ENCODE assay signal across 9 cellular contexts in the genomic region with DNA sequence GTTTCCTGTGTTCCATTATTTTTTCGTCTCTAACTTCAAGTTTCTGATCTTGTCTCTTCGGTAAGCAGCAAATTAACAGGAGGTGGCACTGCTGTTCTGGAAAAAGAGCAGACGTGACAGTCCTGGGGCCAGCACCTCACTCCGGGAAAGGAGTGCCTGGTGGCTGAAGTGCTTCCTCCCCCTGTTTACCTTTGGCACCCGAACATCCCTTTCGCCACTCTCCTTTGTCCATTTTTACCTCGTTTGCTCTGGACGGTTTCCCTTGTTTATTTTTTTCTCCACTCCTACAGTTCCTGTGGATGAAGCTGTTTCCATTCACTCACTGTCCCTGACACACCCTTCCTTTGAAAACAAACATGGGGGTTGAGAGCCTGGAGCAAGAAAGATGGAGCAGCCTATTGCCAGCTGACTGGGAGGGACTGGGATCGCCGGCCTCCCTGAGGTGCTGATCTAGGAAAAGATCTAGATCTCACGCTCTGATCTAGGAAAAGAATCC. TPM values are rescaled to one million over a fixed set of nuclear protein-coding genes. Genes with fewer than 3 reads are reported as not detected.
DNase-seq lines count a peak whose midpoint lies in the region; ATAC-seq, FAIRE-seq and TF ChIP-seq lines count a peak whose summit lies in the region.
"Had no signal": no experiment of that assay in that cellular context is flagged by ENCODE, and none has a peak within 500 bp of the region (broad histone marks: within the 10 kb centered on the region; RNA-seq: fewer than 3 reads in every experiment).

No MANE protein-coding gene starts in this region.

- peak overlapping the region; percentile 11 for H3K27ac ChIP-seq in astrocyte (ENCODE audit: low read depth, low read length)

- H3K4me2 ChIP-seq in astrocyte (ENCODE audit: low read length), result peak overlapping the region; percentile 23

- no peaks in the 10 kb centered on the region for H3K27me3 Mint-ChIP-seq in astrocyte (ENCODE audit: low read depth, unreplicated experiment)
- H3K27me3 Mint-ChIP-seq in stimulated activated naive B cell treated with anti-CD40 and anti-IgM and Interleukin-4, amounts not matched to agents 10 μg/mL and 1 μg/mL and 100 μg/mL, for 72 hours, result no peaks in the 10 kb centered on the region

- no peak overlapping the region for H3K4me3 ChIP-seq in astrocyte (ENCODE audit: insufficient read depth, low read depth, low read length)

- H3K27ac Mint-ChIP-seq in astrocyte (ENCODE audit: unreplicated experiment), result peak overlapping the region; percentile 75
- peak overlapping the region; percentile 42 for H3K27ac Mint-ChIP-seq in stimulated activated naive B cell treated with anti-CD40 and anti-IgM and Interleukin-4, amounts not matched to agents 10 μg/mL and 1 μg/mL and 100 μg/mL, for 72 hours

- H2AFZ ChIP-seq in astrocyte (ENCODE audit: low read depth, low read length), result no peak overlapping the region

- H3K4me1 ChIP-seq in astrocyte (ENCODE audit: insufficient read depth, low read length), result peaks cover 55% of the 10 kb centered on the region

- no peaks in the 10 kb centered on the region for H3K27me3 ChIP-seq in astrocyte (ENCODE audit: insufficient read depth, low read length)

- H3K4me3 Mint-ChIP-seq in astrocyte (ENCODE audit: unreplicated experiment), result no peak overlapping the region
- peak overlapping the region in 1 of 2 donors; percentile 6 for H3K4me3 Mint-ChIP-seq in stimulated activated naive B cell treated with anti-CD40 and anti-IgM and Interleukin-4, amounts not matched to agents 10 μg/mL and 1 μg/mL and 100 μg/mL, for 72 hours

- peaks cover 18% of the 10 kb centered on the region for H3K36me3 ChIP-seq in astrocyte (ENCODE audit: insufficient read depth, low read length)

- H3K36me3 Mint-ChIP-seq in astrocyte (ENCODE audit: low read depth, unreplicated experiment), result peaks cover 6% of the 10 kb centered on the region
- H3K36me3 Mint-ChIP-seq in stimulated activated naive B cell treated with anti-CD40 and anti-IgM and Interleukin-4, amounts not matched to agents 10 μg/mL and 1 μg/mL and 100 μg/mL, for 72 hours, result peaks cover 18 to 34% of the 10 kb centered on the region in 2 donors

- H3K9me3 ChIP-seq in astrocyte (ENCODE audit: insufficient read depth, low read depth, low read length), result no peaks in the 10 kb centered on the region

- ATAC-seq in stimulated activated naive B cell treated with anti-CD40 and anti-IgM and Interleukin-4, amounts not matched to agents 10 μg/mL and 1 μg/mL and 100 μg/mL, for 72 hours (replicated peaks), result no peak
- ATAC-seq in GM19324 (IDR thresholded peaks at IDR 0.05; ENCODE audit: low FRiP score, unreplicated experiment), result no peak
- ATAC-seq in HG02981 (IDR thresholded peaks at IDR 0.05; ENCODE audit: unreplicated experiment), result no peak

- peaks cover 34% of the 10 kb centered on the region for H4K20me1 ChIP-seq in astrocyte (ENCODE audit: insufficient read depth, low read length)

- H3K79me2 ChIP-seq in astrocyte (ENCODE audit: insufficient read depth, low read length), result peaks cover 85% of the 10 kb centered on the region

- no peak for TF ChIP-seq CTCF in astrocyte (IDR thresholded peaks at IDR 0.05; ENCODE audit: insufficient read depth, low read depth, low read length)

- H3K9me3 Mint-ChIP-seq in astrocyte (ENCODE audit: unreplicated experiment), result no peaks in the 10 kb centered on the region
- H3K9me3 Mint-ChIP-seq in stimulated activated naive B cell treated with anti-CD40 and anti-IgM and Interleukin-4, amounts not matched to agents 10 μg/mL and 1 μg/mL and 100 μg/mL, for 72 hours, result no peaks in the 10 kb centered on the region

- no peak for FAIRE-seq in astrocyte (lab: Jason Lieb, UNC)

- peak; percentile 61 for DNase-seq in HPDE6-E6E7 (ENCODE audit: extremely low spot score)
- DNase-seq in astrocyte (ENCODE audit: low read depth), result no peak
- DNase-seq in hippocampal formation (lab: John Stamatoyannopoulos, UW), result peak; percentile 29 to 61
- no peak for DNase-seq in stimulated activated naive B cell treated with anti-CD40 and anti-IgM and Interleukin-4, amounts not matched to agents 10 μg/mL and 1 μg/mL and 100 μg/mL, for 72 hours
- no peak for DNase-seq in activated naive CD4-positive, alpha-beta T cell treated with anti-CD3 and anti-CD28 coated beads, Interleukin-2, amount 50 U/mL, for 16 hours
- no peak for DNase-seq in MV-4-11 (lab: John Stamatoyannopoulos, UW)
- DNase-seq: MM.1S had no signal

- peak overlapping the region; percentile 44 for H3K9ac ChIP-seq in astrocyte (ENCODE audit: low read length)

- H3K4me1 Mint-ChIP-seq in astrocyte (ENCODE audit: low read depth, unreplicated experiment), result peaks cover 36% of the 10 kb centered on the region
- H3K4me1 Mint-ChIP-seq in stimulated activated naive B cell treated with anti-CD40 and anti-IgM and Interleukin-4, amounts not matched to agents 10 μg/mL and 1 μg/mL and 100 μg/mL, for 72 hours, result peaks cover 20 to 30% of the 10 kb centered on the region in 2 donors

RNA-seq across cellular contexts. Expression of a gene that starts 12.6 kb away (rescaled TPM):
- 98.1 and 99.2 TPM in 2 replicates for total RNA-seq in astrocyte

RNA-seq across cellular contexts. Expression of a gene that starts 12.8 kb away (rescaled TPM):
- total RNA-seq in astrocyte, result 24.6 and 25.9 TPM in 2 replicates

RNA-seq across cellular contexts. Expression of a gene that starts 41.5 kb away (rescaled TPM):
- 2.1 and 6.6 TPM in 2 replicates for total RNA-seq in astrocyte

RNA-seq across cellular contexts. Expression of a gene that starts 46.5 kb away (rescaled TPM):
- 0.07 TPM in 1 of 2 replicates, not detected in the other for total RNA-seq in astrocyte

Comparison
In these comparisons a context has a peak if more than half of its experiments do, and no peak if none do; other contexts are left out.
1. DNase-seq: peak in HPDE6-E6E7 (single experiment) and hippocampal formation (2 of 2); none in astrocyte (single experiment), stimulated activated naive B cell treated with anti-CD40 and anti-IgM and Interleukin-4, amounts not matched to agents 10 μg/mL and 1 μg/mL and 100 μg/mL, for 72 hours (single experiment), activated naive CD4-positive, alpha-beta T cell treated with anti-CD3 and anti-CD28 coated beads, Interleukin-2, amount 50 U/mL, for 16 hours (single experiment) and MV-4-11 (single experiment).